14 cellular contexts compared by ENCODE assay signal in genomic region chr4:108113229-108113628, GRCh38. TPM values are rescaled to one million over a fixed set of nuclear protein-coding genes. Genes with fewer than 3 reads are reported as not detected.
DNase-seq lines count a peak whose midpoint lies in the region; ATAC-seq and TF ChIP-seq lines count a peak whose summit lies in the region.
"Had no signal": no experiment of that assay in that cellular context is flagged by ENCODE, and none has a peak within 500 bp of the region (broad histone marks: within the 10 kb centered on the region; RNA-seq: fewer than 3 reads in every experiment).

No MANE protein-coding gene starts in this region.

- H3K9me3 ChIP-seq in CD8-positive, alpha-beta T cell (ENCODE audit: low read length) = no peaks in the 10 kb centered on the region
- no peaks in the 10 kb centered on the region for H3K9me3 ChIP-seq in naive thymus-derived CD4-positive, alpha-beta T cell (ENCODE audit: control insufficient read depth in 2 of 3, low read length in 3 of 3)
- H3K9me3 ChIP-seq in SJCRH30 (replicated peaks) = no peaks in the 10 kb centered on the region
- H3K9me3 ChIP-seq: vagina had no signal

- peak overlapping the region; percentile 64 for H3K4me3 Mint-ChIP-seq in CD8-positive, alpha-beta T cell
- H3K4me3 Mint-ChIP-seq in T-helper 2 cell treated with Interferon-gamma antibody and Interleukin-4, amounts not matched to agents 5 μg/mL and 100 μg/mL, for 36 hours = peak overlapping the region; percentile 77
- peak overlapping the region; percentile 38 to 89 (median 76) for H3K4me3 Mint-ChIP-seq in naive thymus-derived CD4-positive, alpha-beta T cell
- H3K4me3 Mint-ChIP-seq: WTC11 had no signal

- peaks cover 98% of the 10 kb centered on the region for H3K4me1 ChIP-seq in CD8-positive, alpha-beta T cell (ENCODE audit: insufficient read depth, low read length)
- peaks cover 86 to 100% of the 10 kb centered on the region in 2 donors for H3K4me1 ChIP-seq in naive thymus-derived CD4-positive, alpha-beta T cell (ENCODE audit: control insufficient read depth in 2 of 2, insufficient read depth in 2 of 2, low read length in 2 of 2)
- no peaks in the 10 kb centered on the region for H3K4me1 ChIP-seq in SJCRH30

- peaks cover 9% of the 10 kb centered on the region for H3K36me3 ChIP-seq in CD8-positive, alpha-beta T cell (ENCODE audit: insufficient read depth, low read length)
- peaks cover 0 to 15% (median 13%) of the 10 kb centered on the region in 3 experiments for H3K36me3 ChIP-seq in naive thymus-derived CD4-positive, alpha-beta T cell (ENCODE audit: control insufficient read depth in 2 of 3, insufficient read depth in 3 of 3, low read length in 3 of 3)
- H3K36me3 ChIP-seq in SJCRH30 = no peaks in the 10 kb centered on the region
- H3K36me3 ChIP-seq: vagina had no signal

- H3K27me3 ChIP-seq in CD8-positive, alpha-beta T cell (ENCODE audit: insufficient read depth, low read length) = no peaks in the 10 kb centered on the region
- H3K27me3 ChIP-seq in naive thymus-derived CD4-positive, alpha-beta T cell (ENCODE audit: control insufficient read depth in 2 of 2, insufficient read depth in 2 of 2, low read length in 2 of 2) = no peaks in the 10 kb centered on the region
- H3K27me3 ChIP-seq in SJCRH30 = no peaks in the 10 kb centered on the region
- H3K27me3 ChIP-seq: vagina had no signal

- peak overlapping the region; percentile 35 for H3K27ac ChIP-seq in CD8-positive, alpha-beta T cell (ENCODE audit: low read depth, low read length)
- peak overlapping the region; percentile 80 for H3K27ac ChIP-seq in naive thymus-derived CD4-positive, alpha-beta T cell (ENCODE audit: low read depth, low read length)
- H3K27ac ChIP-seq in SJCRH30 = no peak overlapping the region
- H3K27ac ChIP-seq: vagina had no signal

- intact Hi-C loops in CD8-positive, alpha-beta T cell (cut with DNase I, micrococcal nuclease) = loop anchor here (2.0 to 10.0 kb wide), 8 partner anchors 16 to 81 kb away; partner anchors contain the start of gene LEF1 (in 1 of the 2)
- intact Hi-C loops in naive thymus-derived CD4-positive, alpha-beta T cell (cut with micrococcal nuclease) = loop anchor here (1.0 to 5.0 kb wide), 12 partner anchors 8 to 369 kb away; no protein-coding TSS in a partner anchor
- intact Hi-C loops in Right ventricle myocardium superior (cut with DNase I) = no loop called here

- peak overlapping the region; percentile 22 for H3K4me3 ChIP-seq in CD8-positive, alpha-beta T cell (ENCODE audit: low read depth, low read length)
- peak overlapping the region; percentile 12 for H3K4me3 ChIP-seq in naive thymus-derived CD4-positive, alpha-beta T cell (ENCODE audit: low read length)
- H3K4me3 ChIP-seq in SJCRH30 = no peak overlapping the region
- H3K4me3 ChIP-seq: vagina had no signal

- peak overlapping the region; percentile 98 for H3K27ac Mint-ChIP-seq in CD8-positive, alpha-beta T cell
- peak overlapping the region; percentile 91 for H3K27ac Mint-ChIP-seq in T-helper 2 cell treated with Interferon-gamma antibody and Interleukin-4, amounts not matched to agents 5 μg/mL and 100 μg/mL, for 36 hours
- H3K27ac Mint-ChIP-seq in naive thymus-derived CD4-positive, alpha-beta T cell = peak overlapping the region; percentile 84 to 98 (median 90)
- H3K27ac Mint-ChIP-seq: progenitor cell of endocrine pancreas, WTC11 had no signal

- H3K4me1 Mint-ChIP-seq in CD8-positive, alpha-beta T cell (ENCODE audit: low read depth) = peaks cover 94% of the 10 kb centered on the region
- H3K4me1 Mint-ChIP-seq in T-helper 2 cell treated with Interferon-gamma antibody and Interleukin-4, amounts not matched to agents 5 μg/mL and 100 μg/mL, for 36 hours (ENCODE audit: low read depth) = peaks cover 90% of the 10 kb centered on the region
- H3K4me1 Mint-ChIP-seq in naive thymus-derived CD4-positive, alpha-beta T cell = peaks cover 74 to 100% (median 100%) of the 10 kb centered on the region in 7 donors

- peaks cover 67% of the 10 kb centered on the region for H3K36me3 Mint-ChIP-seq in CD8-positive, alpha-beta T cell
- peaks cover 40% of the 10 kb centered on the region for H3K36me3 Mint-ChIP-seq in T-helper 2 cell treated with Interferon-gamma antibody and Interleukin-4, amounts not matched to agents 5 μg/mL and 100 μg/mL, for 36 hours (ENCODE audit: low read depth)
- H3K36me3 Mint-ChIP-seq in naive thymus-derived CD4-positive, alpha-beta T cell = peaks cover 10 to 69% (median 38%) of the 10 kb centered on the region in 5 donors
- H3K36me3 Mint-ChIP-seq: WTC11 had no signal

- POLR2A ChIA-PET in CD8-positive, alpha-beta T cell (lab: Charles Lee) = interaction anchor here (0.7 to 3.2 kb wide), 23 partner anchors 8 to 99 kb away, joined by 3 to 20 read pairs (median 4); partner anchors contain the start of gene LEF1
- POLR2A ChIA-PET in naive thymus-derived CD4-positive, alpha-beta T cell (lab: Charles Lee) = interaction anchor here (0.6 to 24.0 kb wide), 22 partner anchors 8 to 333 kb away, joined by 3 to 400 read pairs (median 6); partner anchors contain the start of gene LEF1

- H3K9me3 Mint-ChIP-seq in CD8-positive, alpha-beta T cell = no peaks in the 10 kb centered on the region
- no peaks in the 10 kb centered on the region for H3K9me3 Mint-ChIP-seq in T-helper 2 cell treated with Interferon-gamma antibody and Interleukin-4, amounts not matched to agents 5 μg/mL and 100 μg/mL, for 36 hours
- H3K9me3 Mint-ChIP-seq in naive thymus-derived CD4-positive, alpha-beta T cell = no peaks in the 10 kb centered on the region
- H3K9me3 Mint-ChIP-seq: WTC11 had no signal

- CTCF ChIA-PET in CD8-positive, alpha-beta T cell (lab: Charles Lee) = interaction anchor here (1.1 to 3.0 kb wide), 6 partner anchors 9 to 83 kb away, joined by 3 to 16 read pairs (median 6); no protein-coding TSS in a partner anchor
- CTCF ChIA-PET in naive thymus-derived CD4-positive, alpha-beta T cell (lab: Charles Lee) = interaction anchor here (0.6 to 1.4 kb wide), 8 partner anchors 16 to 83 kb away, joined by 3 to 4 read pairs (median 3); no protein-coding TSS in a partner anchor

- no peaks in the 10 kb centered on the region for H3K27me3 Mint-ChIP-seq in CD8-positive, alpha-beta T cell (ENCODE audit: low read depth)
- H3K27me3 Mint-ChIP-seq in T-helper 2 cell treated with Interferon-gamma antibody and Interleukin-4, amounts not matched to agents 5 μg/mL and 100 μg/mL, for 36 hours (ENCODE audit: low read depth) = no peaks in the 10 kb centered on the region
- H3K27me3 Mint-ChIP-seq in naive thymus-derived CD4-positive, alpha-beta T cell = no peaks in the 10 kb centered on the region
- H3K27me3 Mint-ChIP-seq: progenitor cell of endocrine pancreas had no signal

- peak; percentile 77 for ATAC-seq in CD8-positive, alpha-beta T cell
- peak; percentile 87 for ATAC-seq in naive thymus-derived CD4-positive, alpha-beta T cell
- ATAC-seq in Right ventricle myocardium superior (ENCODE audit: poor library complexity) = no peak
- no peak for ATAC-seq in GM21381 (IDR thresholded peaks at IDR 0.05; ENCODE audit: unreplicated experiment)
- ATAC-seq: left lobe of liver, WTC11 had no signal

- peak; percentile 28 to 83 (median 71) for DNase-seq in CD8-positive, alpha-beta T cell
- peak; percentile 43 for DNase-seq in T-helper 2 cell treated with Interferon-gamma antibody and Interleukin-4, amounts not matched to agents 5 μg/mL and 100 μg/mL, for 36 hours (ENCODE audit: low spot score)
- DNase-seq in activated gamma-delta T cell treated with anti-CD3 and anti-CD28 coated beads, Interleukin-2, amount 50 U/mL, for 16 hours (ENCODE audit: low read depth) = peak; percentile 34
- DNase-seq in naive thymus-derived CD4-positive, alpha-beta T cell = peak in 8 of 9 donors; percentile 51 to 86 (median 81)
- DNase-seq in SJCRH30 (no peak), NCI-H2107 (lab: John Stamatoyannopoulos, UW) (no peak), Right ventricle myocardium superior (no peak)
- DNase-seq: AML-193, NCI-H146 had no signal

- TF ChIP-seq CTCF in CD8-positive, alpha-beta T cell (IDR thresholded peaks at IDR 0.05) = no peak

RNA-seq across cellular contexts. Expression of gene LEF1, which starts 55.5 kb away (rescaled TPM):
- 100 to 1,000 TPM; 325 to 335 TPM for total RNA-seq in CD8-positive, alpha-beta T cell
- 100 to 1,000 TPM; 270 to 830 (median 674) TPM for total RNA-seq in naive thymus-derived CD4-positive, alpha-beta T cell
- 100 to 1,000 TPM; 637 to 928 TPM for polyA plus RNA-seq in naive thymus-derived CD4-positive, alpha-beta T cell
- total RNA-seq in SJCRH30 (2014; rRNA removed; shearing (Covaris generic)) = 83.9 and 84.4 TPM in 2 replicates
- total RNA-seq in Right ventricle myocardium superior = 0.51 TPM

Comparison
In these comparisons a context has a peak if more than half of its experiments do, and no peak if none do; other contexts are left out.
1. ATAC-seq: peak in CD8-positive, alpha-beta T cell (single experiment) and naive thymus-derived CD4-positive, alpha-beta T cell (single experiment); none in Right ventricle myocardium superior (single experiment) and GM21381 (single experiment).
2. DNase-seq: peak in CD8-positive, alpha-beta T cell (7 of 7), T-helper 2 cell treated with Interferon-gamma antibody and Interleukin-4, amounts not matched to agents 5 μg/mL and 100 μg/mL, for 36 hours (single experiment), activated gamma-delta T cell treated with anti-CD3 and anti-CD28 coated beads, Interleukin-2, amount 50 U/mL, for 16 hours (single experiment) and naive thymus-derived CD4-positive, alpha-beta T cell (8 of 9); none in SJCRH30 (0 of 2), NCI-H2107 (single experiment) and Right ventricle myocardium superior (single experiment).
3. RNA of gene LEF1, which starts 55.5 kb away (total RNA-seq): 270 to 830 TPM in naive thymus-derived CD4-positive, alpha-beta T cell, 325 to 335 TPM in CD8-positive, alpha-beta T cell and 83.9 to 84.4 TPM in SJCRH30; 0.51 TPM in Right ventricle myocardium superior (single experiment); every median in the first group is over 10 times any median in the second.
4. Peak in every context shown above with its lines, with median percentiles within 50 percentile points of each other: H3K27ac Mint-ChIP-seq and H3K4me3 Mint-ChIP-seq.